Comparison of ENCODE assay signal across 13 cellular contexts in genomic region chr1:108780937-108781574, GRCh38.
"Had no signal": no experiment of that assay in that cellular context is flagged by ENCODE, and none has a peak within 500 bp of the region (broad histone marks: within the 10 kb centered on the region; RNA-seq: fewer than 3 reads in every experiment).

No MANE protein-coding gene starts in this region.

- H3K4me3 ChIP-seq: breast epithelium, gastrocnemius medialis, pancreas, suprapubic skin had no signal

- H3K27ac ChIP-seq: breast epithelium, gastrocnemius medialis, pancreas, suprapubic skin, VCaP had no signal

- H3K4me1 ChIP-seq: breast epithelium, gastrocnemius medialis, pancreas, suprapubic skin had no signal

- DNase-seq: activated CD4-positive, alpha-beta T cell treated with anti-CD3 and anti-CD28 coated beads for 36 hours; activated CD8-positive, alpha-beta memory T cell treated with anti-CD3 and anti-CD28 coated beads, Interleukin-2, amount 50 U/mL, for 48 hours; activated CD8-positive, alpha-beta T cell treated with anti-CD3 and anti-CD28 coated beads, Interleukin-2, amount 10 ng/mL, durations not matched to agents 7 days and 5 days; activated naive CD4-positive, alpha-beta T cell; aorta; gastrocnemius medialis; kidney; pancreas; stimulated activated CD4-positive, alpha-beta T cell treated with anti-CD3 and anti-CD28 coated beads, Interleukin-2, amount 100 ng/mL, for 48 hours; stimulated activated naive CD8-positive, alpha-beta T cell treated with anti-CD3 and anti-CD28 coated beads, Interleukin-15, Interleukin-2, amounts not matched to agents 100 U/mL and 50 U/mL, for 24 hours had no signal

- ATAC-seq: activated CD4-positive, alpha-beta T cell treated with anti-CD3 and anti-CD28 coated beads for 36 hours; activated CD8-positive, alpha-beta T cell treated with anti-CD3 and anti-CD28 coated beads, Interleukin-2, amount 10 ng/mL, durations not matched to agents 7 days and 5 days; gastrocnemius medialis; pancreas; stimulated activated naive CD8-positive, alpha-beta T cell treated with anti-CD3 and anti-CD28 coated beads, Interleukin-15, Interleukin-2, amounts not matched to agents 100 U/mL and 50 U/mL, for 24 hours had no signal

- H3K27me3 ChIP-seq: breast epithelium, gastrocnemius medialis, pancreas, suprapubic skin had no signal

- H3K9me3 ChIP-seq: pancreas, suprapubic skin had no signal
